ENCODE assay signal across 30 cellular contexts in genomic region chr6:117597755-117598154, GRCh38.
"Had no signal": no experiment of that assay in that cellular context is flagged by ENCODE, and none has a peak within 500 bp of the region (broad histone marks: within the 10 kb centered on the region; RNA-seq: fewer than 3 reads in every experiment).

No MANE protein-coding gene starts in this region.

- DNase-seq: activated CD4-positive, alpha-beta memory T cell treated with anti-CD3 and anti-CD28 coated beads for 36 hours; activated CD4-positive, alpha-beta T cell treated with anti-CD3 and anti-CD28 coated beads for 36 hours; activated CD4-positive, alpha-beta T cell treated with anti-CD3 and anti-CD28 coated beads, Interleukin-2, amount 10 ng/mL, durations not matched to agents 24 days and 14 days; activated CD4-positive, CD25-positive, alpha-beta regulatory T cell; activated CD4-positive, CD25-positive, alpha-beta regulatory T cell treated with anti-CD3 and anti-CD28 coated beads, Interleukin-2, amount 50 U/mL, for 72 hours; activated CD8-positive, alpha-beta memory T cell treated with anti-CD3 and anti-CD28 coated beads, Interleukin-2, amount 50 U/mL, for 48 hours; activated gamma-delta T cell; activated naive CD4-positive, alpha-beta T cell; activated naive CD4-positive, alpha-beta T cell treated with anti-CD3 and anti-CD28 coated beads, Interleukin-2, amount 50 U/mL, for 16 hours; activated naive CD8-positive, alpha-beta T cell treated with anti-CD3 and anti-CD28 coated beads for 36 hours; activated naive CD8-positive, alpha-beta T cell treated with anti-CD3 and anti-CD28 coated beads, Interleukin-2, amount 50 U/mL, for 24 hours; activated T-cell treated with anti-CD3 and anti-CD28 coated beads for 4 hours; activated T-cell treated with anti-CD3 and anti-CD28 coated beads, Interleukin-2, amount 50 U/mL, for 24 hours; activated T-cell treated with anti-CD3 and anti-CD28 coated beads, Interleukin-2, amount 50 U/mL, for 72 hours; adrenal gland; amygdala; aorta; body of pancreas; central memory CD4-positive, alpha-beta T cell; cerebellar nuclear complex; colonic mucosa; effector CD8-positive, alpha-beta T cell; esophagus squamous epithelium; foreskin melanocyte; heart right ventricle; T-helper 2 cell had no signal

- H3K27ac Mint-ChIP-seq: activated CD4-positive, alpha-beta memory T cell treated with anti-CD3 and anti-CD28 coated beads for 36 hours; activated CD4-positive, alpha-beta T cell treated with anti-CD3 and anti-CD28 coated beads for 36 hours; activated CD4-positive, alpha-beta T cell treated with anti-CD3 and anti-CD28 coated beads, Interleukin-2, amount 10 ng/mL, durations not matched to agents 24 days and 14 days; activated naive CD8-positive, alpha-beta T cell treated with anti-CD3 and anti-CD28 coated beads for 36 hours; activated naive CD8-positive, alpha-beta T cell treated with anti-CD3 and anti-CD28 coated beads, Interleukin-2, amount 50 U/mL, for 24 hours; activated T-cell treated with anti-CD3 and anti-CD28 coated beads, Interleukin-2, amount 50 U/mL, for 24 hours; activated T-cell treated with anti-CD3 and anti-CD28 coated beads, Interleukin-2, amount 50 U/mL, for 72 hours had no signal

- H3K27me3 ChIP-seq: adrenal gland, body of pancreas, breast epithelium, cardiac muscle cell, colonic mucosa, esophagus squamous epithelium, gastroesophageal sphincter, heart right ventricle had no signal

- H3K27me3 Mint-ChIP-seq: activated CD4-positive, alpha-beta memory T cell treated with anti-CD3 and anti-CD28 coated beads for 36 hours; activated CD4-positive, alpha-beta T cell treated with anti-CD3 and anti-CD28 coated beads for 36 hours; activated CD4-positive, alpha-beta T cell treated with anti-CD3 and anti-CD28 coated beads, Interleukin-2, amount 10 ng/mL, durations not matched to agents 24 days and 14 days; activated naive CD8-positive, alpha-beta T cell treated with anti-CD3 and anti-CD28 coated beads for 36 hours; activated naive CD8-positive, alpha-beta T cell treated with anti-CD3 and anti-CD28 coated beads, Interleukin-2, amount 50 U/mL, for 24 hours; activated T-cell treated with anti-CD3 and anti-CD28 coated beads, Interleukin-2, amount 50 U/mL, for 24 hours had no signal

- H3K36me3 ChIP-seq: adrenal gland, breast epithelium, cardiac muscle cell, colonic mucosa had no signal

- H3K27ac ChIP-seq: adrenal gland, body of pancreas, breast epithelium, cardiac muscle cell, colonic mucosa, epithelial cell of prostate, esophagus squamous epithelium, gastroesophageal sphincter, heart right ventricle had no signal

- H3K9me3 ChIP-seq: adrenal gland, body of pancreas, breast epithelium, colonic mucosa, esophagus squamous epithelium, gastroesophageal sphincter had no signal

- H3K4me3 Mint-ChIP-seq: activated CD4-positive, alpha-beta memory T cell treated with anti-CD3 and anti-CD28 coated beads for 36 hours; activated CD4-positive, alpha-beta T cell treated with anti-CD3 and anti-CD28 coated beads, Interleukin-2, amount 10 ng/mL, durations not matched to agents 24 days and 14 days; activated naive CD8-positive, alpha-beta T cell treated with anti-CD3 and anti-CD28 coated beads, Interleukin-2, amount 50 U/mL, for 24 hours had no signal

- H3K4me3 ChIP-seq: adrenal gland, body of pancreas, breast epithelium, cardiac muscle cell, colonic mucosa, esophagus squamous epithelium, gastroesophageal sphincter, heart right ventricle had no signal

- ATAC-seq: activated CD4-positive, alpha-beta T cell treated with anti-CD3 and anti-CD28 coated beads for 36 hours; activated naive CD8-positive, alpha-beta T cell treated with anti-CD3 and anti-CD28 coated beads, Interleukin-2, amount 50 U/mL, for 24 hours; activated T-cell treated with anti-CD3 and anti-CD28 coated beads, Interleukin-2, amount 50 U/mL, for 72 hours; body of pancreas; gastroesophageal sphincter; heart right ventricle had no signal
